In genomic region chr10:79038841-79039201, GRCh38 we compare ENCODE assay signal across 14 cellular contexts. TPM values are rescaled to one million over a fixed set of nuclear protein-coding genes. Genes with fewer than 3 reads are reported as not detected.
A peak's percentile ranks its signal among the peaks of the same experiment; 100 is the strongest.
DNase-seq lines count a peak whose midpoint lies in the region; ATAC-seq and TF ChIP-seq lines count a peak whose summit lies in the region.
"Had no signal": no experiment of that assay in that cellular context is flagged by ENCODE, and none has a peak within 500 bp of the region (broad histone marks: within the 10 kb centered on the region; RNA-seq: fewer than 3 reads in every experiment).

No MANE protein-coding gene starts in this region.

- H3K27ac ChIP-seq in endodermal cell (ENCODE audit: low read depth, low read length), result peak overlapping the region; percentile 58
- H3K27ac ChIP-seq: C4-2B had no signal

- peaks cover 13% of the 10 kb centered on the region for H3K27me3 Mint-ChIP-seq in endodermal cell (ENCODE audit: insufficient read depth)
- H3K27me3 Mint-ChIP-seq in nephron progenitor cell (ENCODE audit: low read depth, poor library complexity), result peaks cover 11% of the 10 kb centered on the region

- H3K4me1 ChIP-seq in endodermal cell (ENCODE audit: control insufficient read depth, insufficient read depth, low read length), result no peaks in the 10 kb centered on the region

- no peak overlapping the region for H3K4me3 Mint-ChIP-seq in endodermal cell
- H3K4me3 Mint-ChIP-seq in nephron progenitor cell, result no peak overlapping the region

- H3K9ac ChIP-seq in endodermal cell (ENCODE audit: extremely low read depth, low read length, poor library complexity, severe bottlenecking), result no peak overlapping the region

- TF ChIP-seq CTCF in endodermal cell (conservative IDR thresholded peaks at IDR 0.05), result no peak
- TF ChIP-seq CTCF in nephron progenitor cell (IDR thresholded peaks at IDR 0.05), result no peak

- no peaks in the 10 kb centered on the region for H3K9me3 ChIP-seq in endodermal cell (ENCODE audit: control insufficient read depth, low read length)

- ATAC-seq in GM21737 (IDR thresholded peaks at IDR 0.05; ENCODE audit: unreplicated experiment), result no peak
- no peak for ATAC-seq in HG02885 (IDR thresholded peaks at IDR 0.05; ENCODE audit: poor library complexity, unreplicated experiment)

- H3K27ac Mint-ChIP-seq in endodermal cell, result no peak overlapping the region
- peak overlapping the region; percentile 67 for H3K27ac Mint-ChIP-seq in nephron progenitor cell

- peak; percentile 95 for DNase-seq in DMS 273 (lab: John Stamatoyannopoulos, UW; ENCODE audit: unreplicated experiment)
- peak; percentile 34 for DNase-seq in NCI-H2107 (lab: John Stamatoyannopoulos, UW)
- peak; percentile 89 for DNase-seq in endodermal cell
- peak; percentile 56 for DNase-seq in nephron progenitor cell
- DNase-seq in DMS153 treated with DMSO at 0.1 percent for 48 hours (lab: John Stamatoyannopoulos, UW; ENCODE audit: unreplicated experiment), result no peak
- no peak for DNase-seq in foreskin melanocyte
- DNase-seq: activated CD4-positive, alpha-beta T cell treated with anti-CD3 and anti-CD28 coated beads for 48 hours; activated naive CD4-positive, alpha-beta T cell; NCI-H1436; SIG-M5; small intestine had no signal

- WGBS in endodermal cell (ENCODE audit: insufficient coverage in 1 of 2, insufficient read length in 1 of 2), 2 experiments, result 20 to 45% methylated on average over 2 to 5 of the region's 5 CpGs

- H3K4me1 Mint-ChIP-seq in endodermal cell (peaks cover 15% of the 10 kb centered on the region), nephron progenitor cell (peaks cover 22% of the 10 kb centered on the region)

- H3K27me3 ChIP-seq in endodermal cell (ENCODE audit: control insufficient read depth, insufficient read depth, low read length, poor library complexity, severe bottlenecking), result no peaks in the 10 kb centered on the region

- H3K4me3 ChIP-seq in endodermal cell (ENCODE audit: low read length), result no peak overlapping the region

- no peaks in the 10 kb centered on the region for H3K36me3 ChIP-seq in endodermal cell (ENCODE audit: control insufficient read depth, insufficient read depth, low read length)

- H3K36me3 Mint-ChIP-seq in endodermal cell (ENCODE audit: low read depth) (no peaks in the 10 kb centered on the region), nephron progenitor cell (ENCODE audit: low read depth) (no peaks in the 10 kb centered on the region)

- H3K9me3 Mint-ChIP-seq in endodermal cell (no peaks in the 10 kb centered on the region), nephron progenitor cell (peaks cover 7% of the 10 kb centered on the region)

RNA-seq across cellular contexts. Expression of gene ZMIZ1, which starts 29.9 kb away (rescaled TPM):
- total RNA-seq in endodermal cell, result 10 to 100 TPM; 65.3 to 67.5 TPM
- polyA plus RNA-seq in endodermal cell (2013, experiment 1 of 2), result 77.5 TPM
- polyA plus RNA-seq in endodermal cell (2013, experiment 2 of 2), result 68.6 TPM

Comparison
In these comparisons a context has a peak if more than half of its experiments do, and no peak if none do; other contexts are left out.
1. DNase-seq: peak in DMS 273 (single experiment), NCI-H2107 (single experiment), endodermal cell (single experiment) and nephron progenitor cell (single experiment); none in DMS153 treated with DMSO at 0.1 percent for 48 hours (single experiment) and foreskin melanocyte (single experiment).